8 cellular contexts compared by ENCODE assay signal in genomic region chr5:172833372-172833690, GRCh38. TPM values are rescaled to one million over a fixed set of nuclear protein-coding genes. Genes with fewer than 3 reads are reported as not detected.
DNase-seq lines count a peak whose midpoint lies in the region; ATAC-seq and TF ChIP-seq lines count a peak whose summit lies in the region.

No MANE protein-coding gene starts in this region.

- intact Hi-C loops in ovary (cut with DNase I) = loop anchor here in 1 of 4 donors (10.0 kb wide), 1 partner anchor 59 kb away; the partner anchor contains the start of gene DUSP1

- no peak overlapping the region for H3K4me3 ChIP-seq in CD8-positive, alpha-beta memory T cell (ENCODE audit: low read length)
- H3K4me3 ChIP-seq in esophagus (ENCODE audit: low read depth in 1 of 2, low read length in 2 of 2) = peak overlapping the region in 1 of 2 donors; percentile 58
- H3K4me3 ChIP-seq in ovary = no peak overlapping the region

- no peak for TF ChIP-seq CTCF in RWPE1 (conservative IDR thresholded peaks at IDR 0.05; ENCODE audit: low read depth)
- TF ChIP-seq CTCF in ovary (IDR thresholded peaks at IDR 0.05) = no peak

- no peak for ATAC-seq in HG02678 (IDR thresholded peaks at IDR 0.05; ENCODE audit: unreplicated experiment)
- ATAC-seq in HG02571 (IDR thresholded peaks at IDR 0.05; ENCODE audit: unreplicated experiment) = no peak
- no peak for ATAC-seq in GM18517 (IDR thresholded peaks at IDR 0.05; ENCODE audit: unreplicated experiment)

- no peaks in the 10 kb centered on the region for H3K9me3 ChIP-seq in CD8-positive, alpha-beta memory T cell (ENCODE audit: low read length)
- H3K9me3 ChIP-seq in esophagus (ENCODE audit: control insufficient read depth in 2 of 2, insufficient read depth in 1 of 2, low read depth in 1 of 2, low read length in 1 of 2) = no peaks in the 10 kb centered on the region
- H3K9me3 ChIP-seq in ovary = no peaks in the 10 kb centered on the region

- DNase-seq in CD8-positive, alpha-beta memory T cell = no peak
- DNase-seq in RWPE1 (ENCODE audit: low spot score) (no peak), ovary (no peak), NCI-H510A treated with DMSO at 0.1 percent for 48 hours (lab: John Stamatoyannopoulos, UW) (no peak)

- no peaks in the 10 kb centered on the region for H3K27me3 Mint-ChIP-seq in CD8-positive, alpha-beta memory T cell

- TF ChIP-seq POLR2A in ovary (IDR thresholded peaks at IDR 0.05) = no peak

- H3K27ac ChIP-seq in CD8-positive, alpha-beta memory T cell (ENCODE audit: low read depth, low read length) = peak overlapping the region; percentile 55
- H3K27ac ChIP-seq in RWPE1 (peak overlapping the region; percentile 79), esophagus (ENCODE audit: low read depth in 2 of 2, low read length in 1 of 2) (peak overlapping the region; percentile 80 to 81), ovary (peak overlapping the region; percentile 57 to 58)

- H3K27ac Mint-ChIP-seq in CD8-positive, alpha-beta memory T cell = peak overlapping the region; percentile 81 to 99 (median 95)

- peaks cover 33 to 44% (median 37%) of the 10 kb centered on the region in 3 donors for H3K4me1 Mint-ChIP-seq in CD8-positive, alpha-beta memory T cell

- H3K9me3 Mint-ChIP-seq in CD8-positive, alpha-beta memory T cell = no peaks in the 10 kb centered on the region

- H3K36me3 Mint-ChIP-seq in CD8-positive, alpha-beta memory T cell = peaks cover 0 to 3% (median 0%) of the 10 kb centered on the region in 3 donors

- H3K36me3 ChIP-seq in CD8-positive, alpha-beta memory T cell (ENCODE audit: insufficient read depth, low read length) = no peaks in the 10 kb centered on the region
- H3K36me3 ChIP-seq in esophagus (ENCODE audit: control insufficient read depth in 2 of 2, insufficient read depth in 2 of 2, low read length in 1 of 2) (peaks cover 0 to 5% of the 10 kb centered on the region in 2 donors), ovary (no peaks in the 10 kb centered on the region)

- CTCF ChIA-PET in CD8-positive, alpha-beta memory T cell (lab: Charles Lee) = no interaction called here
- CTCF ChIA-PET in RWPE1 (lab: Yijun Ruan, JAX) = interaction anchor here (0.8 kb wide), 1 partner anchor 63 kb away, joined by 3 read pairs; the partner anchor contains the start of gene DUSP1

- H3K4me1 ChIP-seq in CD8-positive, alpha-beta memory T cell (ENCODE audit: insufficient read depth, low read length) = peaks cover 36% of the 10 kb centered on the region
- peaks cover 0 to 9% of the 10 kb centered on the region in 2 donors for H3K4me1 ChIP-seq in esophagus (ENCODE audit: control insufficient read depth in 2 of 2, insufficient read depth in 2 of 2, low read length in 1 of 2)
- H3K4me1 ChIP-seq in ovary (ENCODE audit: insufficient read depth) = peaks cover 13% of the 10 kb centered on the region

- no peak for TF ChIP-seq EP300 in ovary (IDR thresholded peaks at IDR 0.05)

- POLR2A ChIA-PET in CD8-positive, alpha-beta memory T cell (lab: Charles Lee) = interaction anchor here (0.5 to 1.2 kb wide), 2 partner anchors 15 to 63 kb away, joined by 3 read pairs; partner anchors contain the start of gene DUSP1
- POLR2A ChIA-PET in RWPE1 (lab: Yijun Ruan, JAX; ENCODE audit: low non-redundant PET) = no interaction called here

- 51 to 54% methylated on average over 6 of the region's 6 CpGs for WGBS in esophagus, 2 donors
- 66 to 71% (median 70%) methylated on average over 4 to 6 of the region's 6 CpGs for WGBS in ovary, 3 donors

- no peaks in the 10 kb centered on the region for H3K27me3 ChIP-seq in CD8-positive, alpha-beta memory T cell (ENCODE audit: insufficient read depth, low read length, poor library complexity, severe bottlenecking)
- H3K27me3 ChIP-seq in esophagus (ENCODE audit: control insufficient read depth in 1 of 2, insufficient read depth in 2 of 2, low read length in 2 of 2) (no peaks in the 10 kb centered on the region), ovary (no peaks in the 10 kb centered on the region)

- peak overlapping the region; percentile 90 to 96 (median 92) for H3K4me3 Mint-ChIP-seq in CD8-positive, alpha-beta memory T cell

RNA-seq across cellular contexts. Expression of gene ERGIC1, which starts 0.7 kb away (rescaled TPM):
- 10 to 100 TPM; 39.7 to 39.9 TPM for total RNA-seq in CD8-positive, alpha-beta memory T cell
- 25.9 TPM for polyA plus RNA-seq in CD8-positive, alpha-beta memory T cell
- 10 to 100 TPM; 45.2 to 47.1 TPM for polyA plus RNA-seq in esophagus
- 100 to 1,000 TPM in 2 of 7 donors, 10 to 100 TPM in 5; 41.7 to 132 (median 92.3) TPM for total RNA-seq in ovary
- 100 to 1,000 TPM in 1 of 2 donors, 10 to 100 TPM in 1; 76.4 to 147 TPM for polyA plus RNA-seq in ovary
